ENCODE assay signal across 9 cellular contexts in the genomic region with DNA sequence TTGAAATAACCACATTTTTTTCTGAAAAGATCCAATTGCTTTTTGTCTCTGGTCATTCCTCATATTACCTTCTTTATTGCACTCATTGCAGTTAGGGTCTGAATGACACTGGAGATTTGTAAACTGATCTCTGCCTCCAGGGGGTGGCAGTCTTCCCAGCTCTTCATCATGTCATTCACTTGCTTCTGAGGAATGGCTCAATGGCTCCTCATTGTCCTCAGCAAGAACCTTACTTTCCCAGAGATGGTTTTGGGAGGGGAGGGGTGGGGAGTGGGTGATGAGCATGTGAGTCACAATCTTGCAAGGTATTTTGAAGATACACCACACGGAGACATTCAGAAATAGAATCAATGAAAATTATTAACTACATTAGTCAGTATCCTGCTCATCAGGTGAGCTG.
DNase-seq lines count a peak whose midpoint lies in the region; ATAC-seq lines count a peak whose summit lies in the region.
"Had no signal": no experiment of that assay in that cellular context is flagged by ENCODE, and none has a peak within 500 bp of the region (broad histone marks: within the 10 kb centered on the region; RNA-seq: fewer than 3 reads in every experiment).

No MANE protein-coding gene starts in this region.

- no peak overlapping the region for H3K4me3 Mint-ChIP-seq in natural killer cell treated with Interleukin-12 subunit alpha and Interleukin-12 subunit beta and Interleukin-15 and Interleukin-18, amount 100 ng/mL, for 72 hours

- H3K27ac Mint-ChIP-seq in natural killer cell treated with Interleukin-12 subunit alpha and Interleukin-12 subunit beta and Interleukin-15 and Interleukin-18, amount 100 ng/mL, for 72 hours = no peak overlapping the region

- no peaks in the 10 kb centered on the region for H3K36me3 Mint-ChIP-seq in natural killer cell treated with Interleukin-12 subunit alpha and Interleukin-12 subunit beta and Interleukin-15 and Interleukin-18, amount 100 ng/mL, for 72 hours

- no peak for ATAC-seq in natural killer cell treated with Interleukin-12 subunit alpha and Interleukin-12 subunit beta and Interleukin-15 and Interleukin-18, amount 100 ng/mL, for 72 hours

- H3K27me3 Mint-ChIP-seq in natural killer cell treated with Interleukin-12 subunit alpha and Interleukin-12 subunit beta and Interleukin-15 and Interleukin-18, amount 100 ng/mL, for 72 hours = peaks cover 25 to 55% of the 10 kb centered on the region in 2 donors

- H3K9me3 Mint-ChIP-seq in natural killer cell treated with Interleukin-12 subunit alpha and Interleukin-12 subunit beta and Interleukin-15 and Interleukin-18, amount 100 ng/mL, for 72 hours = peaks cover 2% of the 10 kb centered on the region

- peak; percentile 31 for DNase-seq in A172 (ENCODE audit: low spot score)
- peak; percentile 33 for DNase-seq in H7
- peak; percentile 10 for DNase-seq in SW480 (ENCODE audit: low spot score)
- peak; percentile 28 for DNase-seq in iPS DF 19.7 (ENCODE audit: low read depth, low spot score)
- no peak for DNase-seq in natural killer cell treated with Interleukin-12 subunit alpha and Interleukin-12 subunit beta and Interleukin-15 and Interleukin-18, amount 100 ng/mL, for 72 hours (ENCODE audit: low spot score)
- no peak for DNase-seq in GM19238 (ENCODE audit: insufficient read length, low spot score)
- DNase-seq in DMS153 treated with DMSO at 0.1 percent for 48 hours (lab: John Stamatoyannopoulos, UW; ENCODE audit: unreplicated experiment) = no peak
- DNase-seq in NCI-H2107 treated with DMSO at 0.1 percent for 48 hours (lab: John Stamatoyannopoulos, UW; ENCODE audit: unreplicated experiment) = no peak
- DNase-seq: stimulated activated CD4-positive, alpha-beta T cell treated with anti-CD3 and anti-CD28 coated beads, Interleukin-4, amount 100 ng/mL, for 24 hours had no signal

- H3K4me1 Mint-ChIP-seq in natural killer cell treated with Interleukin-12 subunit alpha and Interleukin-12 subunit beta and Interleukin-15 and Interleukin-18, amount 100 ng/mL, for 72 hours (ENCODE audit: low read depth in 2 of 2) = no peaks in the 10 kb centered on the region

- no peak overlapping the region for H3K4me3 ChIP-seq in H7 (ENCODE audit: insufficient read depth, low read depth, low read length)

- H3K27me3 ChIP-seq in H7 (ENCODE audit: control insufficient read depth, insufficient read depth, low read length) = no peaks in the 10 kb centered on the region

- no peaks in the 10 kb centered on the region for H3K36me3 ChIP-seq in H7 (replicated peaks; ENCODE audit: control insufficient read depth, insufficient read depth, low read length)

Comparison
In these comparisons a context has a peak if more than half of its experiments do, and no peak if none do; other contexts are left out.
1. DNase-seq: peak in A172 (single experiment), H7 (single experiment), SW480 (single experiment) and iPS DF 19.7 (single experiment); none in natural killer cell treated with Interleukin-12 subunit alpha and Interleukin-12 subunit beta and Interleukin-15 and Interleukin-18, amount 100 ng/mL, for 72 hours (single experiment), GM19238 (single experiment), DMS153 treated with DMSO at 0.1 percent for 48 hours (single experiment) and NCI-H2107 treated with DMSO at 0.1 percent for 48 hours (single experiment).